In the genomic region with DNA sequence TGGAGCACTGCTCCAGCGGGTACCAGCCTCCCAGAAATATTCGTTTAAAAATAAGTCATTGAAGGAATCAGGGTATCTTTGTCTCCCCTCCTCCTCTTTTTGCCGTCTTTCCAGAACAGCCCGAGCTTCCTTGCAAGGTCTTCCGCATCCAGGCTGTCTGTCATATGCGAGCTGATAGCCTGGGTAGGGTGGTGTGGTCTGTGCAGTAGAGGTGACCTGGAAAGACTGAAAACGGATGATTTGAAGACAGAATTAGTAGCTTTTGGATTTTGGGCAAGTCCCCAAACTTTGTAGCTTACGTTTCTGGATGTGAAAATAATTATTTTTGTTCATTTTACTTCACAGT, we compare ENCODE assay signal across 8 cellular contexts. TPM values are rescaled to one million over a fixed set of nuclear protein-coding genes. Genes with fewer than 3 reads are reported as not detected.
DNase-seq lines count a peak whose midpoint lies in the region; ATAC-seq and TF ChIP-seq lines count a peak whose summit lies in the region.

No MANE protein-coding gene starts in this region.

- no peaks in the 10 kb centered on the region for H4K20me1 ChIP-seq in KMS-11 (ENCODE audit: insufficient read depth)

- no peak for TF ChIP-seq CTCF in KMS-11 (conservative IDR thresholded peaks at IDR 0.05; ENCODE audit: low read depth, low read length)
- TF ChIP-seq CTCF in astrocyte of the spinal cord (IDR thresholded peaks at IDR 0.05; ENCODE audit: low read depth, low read length), result no peak
- no peak for TF ChIP-seq CTCF in right lobe of liver (IDR thresholded peaks at IDR 0.05)
- no peak for TF ChIP-seq CTCF in upper lobe of right lung (IDR thresholded peaks at IDR 0.05)

- H3K9me3 Mint-ChIP-seq in activated CD4-positive, alpha-beta T cell treated with anti-CD3 and anti-CD28 coated beads, Interleukin-2, amount 10 ng/mL, durations not matched to agents 7 days and 5 days, result no peaks in the 10 kb centered on the region

- POLR2A ChIA-PET in activated CD4-positive, alpha-beta T cell treated with anti-CD3 and anti-CD28 coated beads, Interleukin-2, amount 10 ng/mL, durations not matched to agents 7 days and 5 days (lab: Charles Lee), result no interaction called here

- no peaks in the 10 kb centered on the region for H3K9me3 ChIP-seq in right lobe of liver
- H3K9me3 ChIP-seq in upper lobe of right lung, result no peaks in the 10 kb centered on the region

- in situ Hi-C loops in astrocyte of the spinal cord (cut with HindIII; ENCODE audit: low sequenced_read_pairs), result no loop called here

- CTCF ChIA-PET in activated CD4-positive, alpha-beta T cell treated with anti-CD3 and anti-CD28 coated beads, Interleukin-2, amount 10 ng/mL, durations not matched to agents 7 days and 5 days (lab: Charles Lee), result interaction anchor here (0.8 to 1.2 kb wide), 4 partner anchors 9 to 620 kb away, joined by 3 to 4 read pairs (median 3); no protein-coding TSS in a partner anchor

- peaks cover 19% of the 10 kb centered on the region for H3K4me1 Mint-ChIP-seq in activated CD4-positive, alpha-beta T cell treated with anti-CD3 and anti-CD28 coated beads, Interleukin-2, amount 10 ng/mL, durations not matched to agents 7 days and 5 days

- H3K9ac ChIP-seq in KMS-11, result peak overlapping the region; percentile 51; the same call in 1 of the 2 replicates

- no peaks in the 10 kb centered on the region for H3K27me3 Mint-ChIP-seq in activated CD4-positive, alpha-beta T cell treated with anti-CD3 and anti-CD28 coated beads, Interleukin-2, amount 10 ng/mL, durations not matched to agents 7 days and 5 days

- 0% methylated on average over 8 of the region's 8 CpGs for WGBS in right lobe of liver (ENCODE audit: insufficient coverage, low coverage, low lambda C conversion rate, missing lambda C conversion rate)

- no peak for TF ChIP-seq POLR2A in right lobe of liver (IDR thresholded peaks at IDR 0.05)

- H3K4me3 ChIP-seq in KMS-11 (IDR thresholded peaks at IDR 0.05; ENCODE audit: insufficient read depth, low read depth, low read length) (no peak overlapping the region), astrocyte of the spinal cord (ENCODE audit: low read depth, low read length) (peak overlapping the region; percentile 89), right lobe of liver (peak overlapping the region; percentile 66 to 81 (median 76)), upper lobe of right lung (peak overlapping the region; percentile 85)

- H3K27me3 ChIP-seq in KMS-11 (ENCODE audit: insufficient read depth, low read depth), result no peaks in the 10 kb centered on the region
- H3K27me3 ChIP-seq in right lobe of liver, result no peaks in the 10 kb centered on the region
- H3K27me3 ChIP-seq in upper lobe of right lung, result no peaks in the 10 kb centered on the region

- H3K36me3 Mint-ChIP-seq in activated CD4-positive, alpha-beta T cell treated with anti-CD3 and anti-CD28 coated beads, Interleukin-2, amount 10 ng/mL, durations not matched to agents 7 days and 5 days (ENCODE audit: low read depth), result no peaks in the 10 kb centered on the region

- peaks cover 32% of the 10 kb centered on the region for H3K4me1 ChIP-seq in KMS-11 (ENCODE audit: low read depth, poor library complexity, severe bottlenecking)
- H3K4me1 ChIP-seq in right lobe of liver, result peaks cover 0 to 6% (median 0%) of the 10 kb centered on the region in 4 donors
- H3K4me1 ChIP-seq in upper lobe of right lung, result peaks cover 17% of the 10 kb centered on the region

- intact Hi-C loops in right lobe of liver (cut with DNase I), result no loop called here
- intact Hi-C loops in upper lobe of right lung (cut with DNase I), result loop anchor here (10.0 kb wide), 1 partner anchor 772 kb away; the partner anchor contains the start of gene BET1

- H3K36me3 ChIP-seq in KMS-11 (ENCODE audit: insufficient read depth) (no peaks in the 10 kb centered on the region), right lobe of liver (no peaks in the 10 kb centered on the region), upper lobe of right lung (no peaks in the 10 kb centered on the region)

- H2AFZ ChIP-seq in KMS-11 (ENCODE audit: low read depth), result peak overlapping the region; percentile 88

- H3K27ac ChIP-seq in KMS-11 (0 out of 2 replicates have a peak overlapping the region, but pooled peaks have one; percentile 6), right lobe of liver (peak overlapping the region in 1 of 3 donors; percentile 44), upper lobe of right lung (peak overlapping the region; percentile 65)

- peak overlapping the region; percentile 93 for H3K27ac Mint-ChIP-seq in activated CD4-positive, alpha-beta T cell treated with anti-CD3 and anti-CD28 coated beads, Interleukin-2, amount 10 ng/mL, durations not matched to agents 7 days and 5 days

- H3K79me2 ChIP-seq in KMS-11 (ENCODE audit: insufficient read depth, low read depth), result peaks cover 36% of the 10 kb centered on the region

- DNase-seq in activated CD4-positive, alpha-beta T cell treated with anti-CD3 and anti-CD28 coated beads, Interleukin-2, amount 10 ng/mL, durations not matched to agents 7 days and 5 days, result no peak
- no peak for DNase-seq in activated CD4-positive, alpha-beta T cell treated with anti-CD3 and anti-CD28 coated beads for 1 hour
- DNase-seq in astrocyte of the spinal cord (ENCODE audit: low read depth, low spot score) (no peak), right lobe of liver (no peak), upper lobe of right lung (no peak)

- ATAC-seq in right lobe of liver (peak in 3 of 4 donors; percentile 4 to 7 (median 4)), upper lobe of right lung (peak; percentile 2), HG03025 (IDR thresholded peaks at IDR 0.05; ENCODE audit: low FRiP score, unreplicated experiment) (no peak), GM18517 (IDR thresholded peaks at IDR 0.05; ENCODE audit: unreplicated experiment) (no peak)

- peak overlapping the region; percentile 95 for H3K4me3 Mint-ChIP-seq in activated CD4-positive, alpha-beta T cell treated with anti-CD3 and anti-CD28 coated beads, Interleukin-2, amount 10 ng/mL, durations not matched to agents 7 days and 5 days

- H3K4me2 ChIP-seq in KMS-11, result peak overlapping the region; percentile 89

RNA-seq across cellular contexts. Expression of gene VPS50, which starts 0.5 kb away (rescaled TPM):
- total RNA-seq in activated CD4-positive, alpha-beta T cell treated with anti-CD3 and anti-CD28 coated beads, Interleukin-2, amount 10 ng/mL, durations not matched to agents 7 days and 5 days, result 10 to 100 TPM; 23.5 to 26.0 TPM
- total RNA-seq in right lobe of liver, result 10 to 100 TPM in 5 of 6 experiments, 1 to 10 TPM in 1; 9.0 to 19.1 (median 11.5) TPM
- total RNA-seq in upper lobe of right lung, result 30.2 TPM

RNA-seq across cellular contexts. Expression of gene HEPACAM2, which starts 6.4 kb away (rescaled TPM):
- not detected for total RNA-seq in activated CD4-positive, alpha-beta T cell treated with anti-CD3 and anti-CD28 coated beads, Interleukin-2, amount 10 ng/mL, durations not matched to agents 7 days and 5 days
- total RNA-seq in right lobe of liver (not detected), upper lobe of right lung (not detected)

Comparison
In these comparisons a context has a peak if more than half of its experiments do, and no peak if none do; other contexts are left out.
1. ATAC-seq: peak in right lobe of liver (3 of 4) and upper lobe of right lung (single experiment); none in HG03025 (single experiment) and GM18517 (single experiment).